Comparison of ENCODE assay signal across 26 cellular contexts in the genomic region with DNA sequence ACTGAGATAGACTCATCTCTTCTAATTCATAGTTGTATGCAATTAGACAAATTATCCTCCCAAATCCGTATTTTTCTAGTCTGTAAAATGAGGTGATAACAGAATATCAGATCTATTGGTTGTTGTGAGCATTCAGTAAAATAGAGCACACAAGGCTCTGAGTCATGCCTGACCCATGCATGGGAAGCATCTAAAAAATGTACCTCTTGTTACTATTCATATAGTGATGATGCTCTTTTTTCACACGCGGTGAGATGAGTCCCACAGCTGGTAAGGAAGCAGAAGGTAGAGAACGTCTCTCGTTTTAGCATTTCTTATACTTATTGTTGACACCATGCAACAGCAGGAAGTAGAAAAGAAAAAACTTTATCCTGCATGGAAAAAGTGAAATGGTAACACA.
"Had no signal": no experiment of that assay in that cellular context is flagged by ENCODE, and none has a peak within 500 bp of the region (broad histone marks: within the 10 kb centered on the region; RNA-seq: fewer than 3 reads in every experiment).

No MANE protein-coding gene starts in this region.

- H3K4me1 Mint-ChIP-seq: activated B cell treated with CpG ODN at 0.5 μM for 24 hours, mesothelial cell of epicardium, natural killer cell had no signal

- DNase-seq: activated B cell treated with CpG ODN at 0.5 μM for 24 hours; activated CD4-positive, alpha-beta T cell treated with anti-CD3 and anti-CD28 coated beads for 4 hours; activated CD4-positive, alpha-beta T cell treated with anti-CD3 and anti-CD28 coated beads, Interleukin-2, amount 50 U/mL, for 48 hours; activated CD8-positive, alpha-beta memory T cell treated with anti-CD3 and anti-CD28 coated beads, Interleukin-2, amount 50 U/mL, for 48 hours; activated naive CD4-positive, alpha-beta T cell; activated T-cell treated with anti-CD3 and anti-CD28 coated beads, Interleukin-2, amount 50 U/mL, for 4 hours; adrenal gland; esophagus squamous epithelium; heart left ventricle; kidney; left lung; natural killer cell; retina; spleen; stimulated activated CD4-positive, alpha-beta T cell treated with anti-CD3 and anti-CD28 coated beads, Interleukin-4, amount 100 ng/mL, for 1 hour; stimulated activated naive CD4-positive, alpha-beta T cell; T-helper 9 cell; upper lobe of left lung had no signal

- H3K27ac ChIP-seq: adrenal gland, coronary artery, esophagus squamous epithelium, heart left ventricle, left lung, spleen, thoracic aorta, upper lobe of left lung had no signal

- H3K27ac Mint-ChIP-seq: activated B cell treated with CpG ODN at 0.5 μM for 24 hours; activated naive CD8-positive, alpha-beta T cell; activated T-helper 2 cell treated with anti-CD3 and anti-CD28 coated beads, Interferon-gamma antibody, Interleukin-2, Interleukin-4, amounts not matched to agents 10 μg/mL and 5 μg/mL and 100 μg/mL, durations not matched to agents 14 hours and 24 hours and 36 hours; endodermal cell; mesothelial cell of epicardium; natural killer cell; progenitor cell of endocrine pancreas had no signal

- H3K36me3 Mint-ChIP-seq: activated naive CD8-positive, alpha-beta T cell; mesothelial cell of epicardium; natural killer cell had no signal

- H3K4me1 ChIP-seq: adrenal gland, esophagus squamous epithelium, heart left ventricle, left lung, spleen, upper lobe of left lung had no signal

- H3K36me3 ChIP-seq: adrenal gland, esophagus squamous epithelium, heart left ventricle, left lung, spleen, thoracic aorta, upper lobe of left lung had no signal

- H3K27me3 Mint-ChIP-seq: activated B cell treated with CpG ODN at 0.5 μM for 24 hours; activated naive CD8-positive, alpha-beta T cell had no signal

- ATAC-seq: activated T-cell treated with anti-CD3 and anti-CD28 coated beads, Interleukin-2, amount 50 U/mL, for 4 hours; heart left ventricle; left lung; natural killer cell had no signal

- H3K9me3 ChIP-seq: adrenal gland, esophagus squamous epithelium, thoracic aorta, upper lobe of left lung had no signal

- H3K27me3 ChIP-seq: adrenal gland, esophagus squamous epithelium, left lung, spleen, upper lobe of left lung had no signal

- H3K4me3 Mint-ChIP-seq: activated B cell treated with CpG ODN at 0.5 μM for 24 hours; activated naive CD8-positive, alpha-beta T cell; activated T-cell treated with anti-CD3 and anti-CD28 coated beads, Interleukin-2, amount 50 U/mL, for 4 hours; endodermal cell; mesothelial cell of epicardium; natural killer cell had no signal

- H3K4me3 ChIP-seq: adrenal gland, coronary artery, esophagus squamous epithelium, heart left ventricle, left lung, lung, spleen, thoracic aorta, upper lobe of left lung had no signal
